24 cellular contexts compared by ENCODE assay signal in genomic region chr15:49247556-49248102, GRCh38.
DNase-seq lines count a peak whose midpoint lies in the region; FAIRE-seq and TF ChIP-seq lines count a peak whose summit lies in the region.
"Had no signal": no experiment of that assay in that cellular context is flagged by ENCODE, and none has a peak within 500 bp of the region (broad histone marks: within the 10 kb centered on the region; RNA-seq: fewer than 3 reads in every experiment).

No MANE protein-coding gene starts in this region.

- no TSS peak for BruUV-seq in Calu3 (replicated peaks; lab: Mats Ljungman, UMichigan)
- no TSS peak for BruUV-seq in PC-9 (replicated peaks; lab: Mats Ljungman, UMichigan)

- no peak for TF ChIP-seq EP300 in sigmoid colon (IDR thresholded peaks at IDR 0.05)

- no peak overlapping the region for H2BK15ac ChIP-seq in neuronal stem cell (ENCODE audit: low read length)

- no peak overlapping the region for H2AFZ ChIP-seq in astrocyte (ENCODE audit: low read depth, low read length)
- no peak overlapping the region for H2AFZ ChIP-seq in PC-9
- H2AFZ ChIP-seq in neuronal stem cell (ENCODE audit: low read length): no peak overlapping the region

- no peaks in the 10 kb centered on the region for H3K79me1 ChIP-seq in neuronal stem cell (ENCODE audit: low read depth, low read length)

- CTCF ChIA-PET in Calu3 (lab: Charles Lee) (no interaction called here), PC-9 (lab: Charles Lee) (no interaction called here)

- H3K4me1 ChIP-seq in astrocyte (ENCODE audit: insufficient read depth, low read length): peaks cover 9% of the 10 kb centered on the region
- H3K4me1 ChIP-seq in sigmoid colon: peaks cover 0 to 32% (median 28%) of the 10 kb centered on the region in 4 donors
- no peaks in the 10 kb centered on the region for H3K4me1 ChIP-seq in PC-9 (replicated peaks; ENCODE audit: insufficient read depth)
- peaks cover 0 to 4% of the 10 kb centered on the region in 2 donors for H3K4me1 ChIP-seq in neuronal stem cell (ENCODE audit: control insufficient read depth in 2 of 2, insufficient read depth in 1 of 2, low read depth in 1 of 2, low read length in 2 of 2)
- peaks cover 4% of the 10 kb centered on the region; the same call in 1 of the 2 replicates for H3K4me1 ChIP-seq in BE2C

- H3K36me3 ChIP-seq in astrocyte (ENCODE audit: insufficient read depth, low read length) (peaks cover 3% of the 10 kb centered on the region), sigmoid colon (no peaks in the 10 kb centered on the region), PC-9 (ENCODE audit: low read depth) (no peaks in the 10 kb centered on the region), neuronal stem cell (replicated peaks in 1 of 2; ENCODE audit: control insufficient read depth in 2 of 2, insufficient read depth in 2 of 2, low read length in 2 of 2) (no peaks in the 10 kb centered on the region), BE2C (no peaks in the 10 kb centered on the region)
- H3K36me3 ChIP-seq: neutrophil had no signal

- H3K4me2 ChIP-seq in astrocyte (ENCODE audit: low read length) (no peak overlapping the region), PC-9 (no peak overlapping the region), neuronal stem cell (ENCODE audit: insufficient read depth, low read length, poor library complexity, severe bottlenecking) (no peak overlapping the region)

- POLR2A ChIA-PET in PC-9 (lab: Charles Lee; ENCODE audit: unreplicated experiment): no interaction called here

- intact Hi-C loops in Calu3 (cut with micrococcal nuclease; ENCODE audit: unreplicated experiment): no loop called here
- intact Hi-C loops in sigmoid colon (cut with DNase I): no loop called here
- intact Hi-C loops in PC-9 (cut with micrococcal nuclease; ENCODE audit: unreplicated experiment): no loop called here

- H3K4ac ChIP-seq in neuronal stem cell (ENCODE audit: low read length): no peak overlapping the region

- H3K4me1 Mint-ChIP-seq in Calu3 (ENCODE audit: low read depth, unreplicated experiment) (no peaks in the 10 kb centered on the region), astrocyte (ENCODE audit: low read depth, unreplicated experiment) (peaks cover 24% of the 10 kb centered on the region)
- H3K4me1 Mint-ChIP-seq: activated CD4-positive, alpha-beta memory T cell treated with anti-CD3 and anti-CD28 coated beads, Interleukin-2, amount 10 ng/mL, durations not matched to agents 7 days and 5 days had no signal

- no peak overlapping the region for H4K8ac ChIP-seq in neuronal stem cell (ENCODE audit: low read depth, low read length)

- no peak overlapping the region for H2BK5ac ChIP-seq in neuronal stem cell (ENCODE audit: low read length)

- TF ChIP-seq CTCF in Calu3 (IDR thresholded peaks at IDR 0.05; ENCODE audit: unreplicated experiment): no peak
- no peak for TF ChIP-seq CTCF in astrocyte (IDR thresholded peaks at IDR 0.05; ENCODE audit: insufficient read depth, low read depth, low read length)
- no peak for TF ChIP-seq CTCF in fibroblast of villous mesenchyme (IDR thresholded peaks at IDR 0.05; ENCODE audit: insufficient read depth, low read depth, low read length)
- TF ChIP-seq CTCF in sigmoid colon (IDR thresholded peaks at IDR 0.05): no peak
- TF ChIP-seq CTCF in PC-9 (conservative IDR thresholded peaks at IDR 0.05): no peak
- TF ChIP-seq CTCF in BE2C (IDR thresholded peaks at IDR 0.05; ENCODE audit: low read depth, low read length): no peak

- H3K23ac ChIP-seq in neuronal stem cell (ENCODE audit: low read depth, low read length, poor library complexity): no peak overlapping the region

- H3K9ac ChIP-seq in astrocyte (ENCODE audit: low read length): no peak overlapping the region
- H3K9ac ChIP-seq in neuronal stem cell (ENCODE audit: low read depth, low read length, poor library complexity): no peak overlapping the region

- no peaks in the 10 kb centered on the region for H3F3A ChIP-seq in PC-9 (ENCODE audit: insufficient read depth, low read depth)

- H3K9me3 ChIP-seq in astrocyte (ENCODE audit: insufficient read depth, low read depth, low read length): no peaks in the 10 kb centered on the region
- no peaks in the 10 kb centered on the region for H3K9me3 ChIP-seq in sigmoid colon
- H3K9me3 ChIP-seq in PC-9 (ENCODE audit: insufficient read depth, low read depth): no peaks in the 10 kb centered on the region
- H3K9me3 ChIP-seq in neuronal stem cell (replicated peaks in 1 of 2; ENCODE audit: control insufficient read depth in 2 of 2, insufficient read depth in 1 of 2, low read depth in 1 of 2, low read length in 2 of 2): no peaks in the 10 kb centered on the region
- H3K9me3 ChIP-seq in BE2C: no peaks in the 10 kb centered on the region
- H3K9me3 ChIP-seq: neutrophil had no signal

- H3K79me2 ChIP-seq in astrocyte (ENCODE audit: insufficient read depth, low read length) (no peaks in the 10 kb centered on the region), PC-9 (ENCODE audit: low read depth) (no peaks in the 10 kb centered on the region)

- no peaks in the 10 kb centered on the region for H3K9me2 ChIP-seq in PC-9 (ENCODE audit: insufficient read depth)

- H3K9me3 Mint-ChIP-seq in Calu3 (ENCODE audit: low read depth, unreplicated experiment) (peaks cover 3% of the 10 kb centered on the region), astrocyte (ENCODE audit: unreplicated experiment) (peaks cover 10% of the 10 kb centered on the region)

- H3K27ac ChIP-seq in astrocyte (ENCODE audit: low read depth, low read length) (no peak overlapping the region), sigmoid colon (peak overlapping the region; percentile 53 to 75 (median 61)), PC-9 (no peak overlapping the region), neuronal stem cell (replicated peaks; ENCODE audit: low read length) (no peak overlapping the region)
- H3K27ac ChIP-seq: neutrophil had no signal

- H4K20me1 ChIP-seq in astrocyte (ENCODE audit: insufficient read depth, low read length) (no peaks in the 10 kb centered on the region), PC-9 (ENCODE audit: insufficient read depth) (no peaks in the 10 kb centered on the region)

- DNase-seq in Calu3: no peak
- DNase-seq in astrocyte (ENCODE audit: low read depth): peak; percentile 49
- peak; percentile 44 for DNase-seq in fibroblast of villous mesenchyme (ENCODE audit: low read depth)
- no peak for DNase-seq in sigmoid colon
- DNase-seq in GM12892 (ENCODE audit: insufficient read length): no peak
- DNase-seq in PC-9: no peak
- no peak for DNase-seq in neuronal stem cell (ENCODE audit: low spot score)
- DNase-seq in BE2C: no peak
- DNase-seq: ACHN; activated CD4-positive, alpha-beta memory T cell treated with anti-CD3 and anti-CD28 coated beads, Interleukin-2, amount 10 ng/mL, durations not matched to agents 7 days and 5 days; activated CD4-positive, CD25-positive, alpha-beta regulatory T cell; activated naive CD4-positive, alpha-beta T cell; activated T-cell treated with anti-CD3 and anti-CD28 coated beads for 4 hours; anterior cingulate cortex; CD4-positive, CD25-positive, alpha-beta regulatory T cell; DMS 273 treated with DMSO at 0.1 percent for 48 hours; H9; Karpas-422; left ventricle myocardium superior; NCI-H1092 treated with DMSO at 0.1 percent for 48 hours; NCI-H526; stimulated activated CD4-positive, alpha-beta T cell treated with anti-CD3 and anti-CD28 coated beads, Interleukin-12 subunit alpha, Interleukin-12 subunit beta, amount 100 ng/mL, for 4 hours; T1000 had no signal

- no peaks in the 10 kb centered on the region for H3K27me3 ChIP-seq in astrocyte (ENCODE audit: insufficient read depth, low read length)
- H3K27me3 ChIP-seq in sigmoid colon: no peaks in the 10 kb centered on the region
- no peaks in the 10 kb centered on the region for H3K27me3 ChIP-seq in PC-9 (ENCODE audit: insufficient read depth, low read depth)
- H3K27me3 ChIP-seq in neuronal stem cell (ENCODE audit: control insufficient read depth in 3 of 3, insufficient read depth in 3 of 3, low read depth in 1 of 3, low read length in 3 of 3): no peaks in the 10 kb centered on the region
- H3K27me3 ChIP-seq in BE2C: no peaks in the 10 kb centered on the region
- H3K27me3 ChIP-seq: neutrophil had no signal

- peak overlapping the region; percentile 8 for H3K27ac Mint-ChIP-seq in Calu3 (ENCODE audit: unreplicated experiment)
- peak overlapping the region; percentile 64 for H3K27ac Mint-ChIP-seq in astrocyte (ENCODE audit: unreplicated experiment)
- H3K27ac Mint-ChIP-seq: activated CD4-positive, alpha-beta memory T cell treated with anti-CD3 and anti-CD28 coated beads, Interleukin-2, amount 10 ng/mL, durations not matched to agents 7 days and 5 days had no signal

- H3K4me3 Mint-ChIP-seq in Calu3 (ENCODE audit: low read depth, unreplicated experiment): no peak overlapping the region
- H3K4me3 Mint-ChIP-seq in astrocyte (ENCODE audit: unreplicated experiment): no peak overlapping the region
- H3K4me3 Mint-ChIP-seq: activated CD4-positive, alpha-beta memory T cell treated with anti-CD3 and anti-CD28 coated beads, Interleukin-2, amount 10 ng/mL, durations not matched to agents 7 days and 5 days; CD4-positive, CD25-positive, alpha-beta regulatory T cell; H9 had no signal

- no peak overlapping the region for H4K91ac ChIP-seq in neuronal stem cell (ENCODE audit: low read depth, low read length, poor library complexity)

- no peak overlapping the region for H3K14ac ChIP-seq in neuronal stem cell (ENCODE audit: low read length)

- H3K27me3 Mint-ChIP-seq in Calu3 (ENCODE audit: unreplicated experiment): no peaks in the 10 kb centered on the region
- no peaks in the 10 kb centered on the region for H3K27me3 Mint-ChIP-seq in astrocyte (ENCODE audit: low read depth, unreplicated experiment)
- H3K27me3 Mint-ChIP-seq: activated CD4-positive, alpha-beta memory T cell treated with anti-CD3 and anti-CD28 coated beads, Interleukin-2, amount 10 ng/mL, durations not matched to agents 7 days and 5 days had no signal

- H3K36me3 Mint-ChIP-seq in Calu3 (ENCODE audit: insufficient read depth, unreplicated experiment): peaks cover 19% of the 10 kb centered on the region
- peaks cover 8% of the 10 kb centered on the region for H3K36me3 Mint-ChIP-seq in astrocyte (ENCODE audit: low read depth, unreplicated experiment)

- no peak overlapping the region for H2BK120ac ChIP-seq in neuronal stem cell (ENCODE audit: low read depth, low read length)

- H2AK5ac ChIP-seq in neuronal stem cell (ENCODE audit: low read depth, low read length): no peak overlapping the region

- TF ChIP-seq POLR2A in sigmoid colon (IDR thresholded peaks at IDR 0.05) (no peak), GM12892 (IDR thresholded peaks at IDR 0.05; ENCODE audit: low read depth, low read length) (no peak)

- H2BK12ac ChIP-seq in neuronal stem cell (ENCODE audit: low read length): no peak overlapping the region

- peak; percentile 9 for FAIRE-seq in astrocyte (lab: Jason Lieb, UNC)
- no peak for FAIRE-seq in GM12892 (lab: Jason Lieb, UNC)

- H3K4me3 ChIP-seq in astrocyte (ENCODE audit: insufficient read depth, low read depth, low read length): no peak overlapping the region
- no peak overlapping the region for H3K4me3 ChIP-seq in fibroblast of villous mesenchyme (ENCODE audit: low read depth, low read length)
- no peak overlapping the region for H3K4me3 ChIP-seq in sigmoid colon
- H3K4me3 ChIP-seq in PC-9: no peak overlapping the region
- H3K4me3 ChIP-seq in neuronal stem cell (ENCODE audit: low read length in 2 of 2): no peak overlapping the region
- H3K4me3 ChIP-seq in BE2C (ENCODE audit: low read depth, low read length): no peak overlapping the region

- no peak overlapping the region for H3K18ac ChIP-seq in neuronal stem cell (ENCODE audit: low read length)

Comparison
In these comparisons a context has a peak if more than half of its experiments do, and no peak if none do; other contexts are left out.
1. DNase-seq: peak in astrocyte (single experiment) and fibroblast of villous mesenchyme (single experiment); none in Calu3 (single experiment), sigmoid colon (single experiment), GM12892 (single experiment), PC-9 (0 of 2), neuronal stem cell (single experiment) and BE2C (single experiment).
2. H3K27ac ChIP-seq: peak in sigmoid colon (4 of 4); none in astrocyte (single experiment), PC-9 (single experiment) and neuronal stem cell (single experiment).